In the genomic region with DNA sequence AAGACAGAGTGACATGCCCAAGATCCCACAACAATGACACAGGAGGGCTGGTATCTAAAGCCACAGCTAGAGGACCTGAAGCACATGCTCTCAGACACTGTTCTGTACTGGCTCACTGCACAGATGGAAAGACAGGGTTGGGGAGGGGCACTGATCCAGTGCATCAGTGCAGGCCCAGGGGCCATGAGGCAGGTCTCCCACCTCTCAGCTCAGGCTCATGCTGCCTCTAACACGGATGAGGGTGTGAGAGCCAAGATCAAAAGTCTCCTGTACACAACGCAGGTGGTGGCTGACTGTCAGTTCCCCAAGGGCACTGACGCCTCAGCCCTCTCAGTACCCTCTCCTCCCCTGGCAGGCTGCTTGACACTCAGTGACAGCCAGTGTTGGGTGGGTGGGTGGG, we compare ENCODE assay signal across 9 cellular contexts. TPM values are rescaled to one million over a fixed set of nuclear protein-coding genes. Genes with fewer than 3 reads are reported as not detected.
A peak's percentile ranks its signal among the peaks of the same experiment; 100 is the strongest.
DNase-seq lines count a peak whose midpoint lies in the region; ATAC-seq, FAIRE-seq and TF ChIP-seq lines count a peak whose summit lies in the region.
"Had no signal": no experiment of that assay in that cellular context is flagged by ENCODE, and none has a peak within 500 bp of the region (broad histone marks: within the 10 kb centered on the region; RNA-seq: fewer than 3 reads in every experiment).

No MANE protein-coding gene starts in this region.

- intact Hi-C loops in naive thymus-derived CD4-positive, alpha-beta T cell (cut with micrococcal nuclease): loop anchor here (1.0 to 5.0 kb wide), 10 partner anchors 10 to 476 kb away; no protein-coding TSS in a partner anchor
- intact Hi-C loops in PC-9 (cut with micrococcal nuclease; ENCODE audit: unreplicated experiment): no loop called here
- intact Hi-C loops in uterus (cut with DNase I; ENCODE audit: low total_unique reads): no loop called here

- H3F3A ChIP-seq in PC-9 (ENCODE audit: insufficient read depth, low read depth): peaks cover 15% of the 10 kb centered on the region; the same call in 1 of the 2 replicates

- no peaks in the 10 kb centered on the region for H3K27me3 ChIP-seq in naive thymus-derived CD4-positive, alpha-beta T cell (ENCODE audit: control insufficient read depth in 2 of 2, insufficient read depth in 2 of 2, low read length in 2 of 2)
- no peaks in the 10 kb centered on the region for H3K27me3 ChIP-seq in PC-9 (ENCODE audit: insufficient read depth, low read depth)
- no peaks in the 10 kb centered on the region for H3K27me3 ChIP-seq in uterus

- peak overlapping the region; percentile 21 for H3K4me3 ChIP-seq in naive thymus-derived CD4-positive, alpha-beta T cell (ENCODE audit: low read length)
- H3K4me3 ChIP-seq in PC-9 (no peak overlapping the region), uterus (no peak overlapping the region)

- CTCF ChIA-PET in naive thymus-derived CD4-positive, alpha-beta T cell (lab: Charles Lee): interaction anchor here (1.0 to 2.8 kb wide), 6 partner anchors 10 to 171 kb away, joined by 3 to 10 read pairs (median 6); no protein-coding TSS in a partner anchor
- CTCF ChIA-PET in PC-9 (lab: Charles Lee): no interaction called here

- peak; percentile 79 for ATAC-seq in naive thymus-derived CD4-positive, alpha-beta T cell
- ATAC-seq: HCT116 had no signal

- no peak overlapping the region for H3K4me2 ChIP-seq in PC-9

- no peak for TF ChIP-seq CTCF in PC-9 (conservative IDR thresholded peaks at IDR 0.05)
- TF ChIP-seq CTCF in uterus (IDR thresholded peaks at IDR 0.05): no peak

- peak; percentile 77 for FAIRE-seq in GM12891 (lab: Jason Lieb, UNC)

- H3K27ac ChIP-seq in naive thymus-derived CD4-positive, alpha-beta T cell (ENCODE audit: low read depth, low read length): peak overlapping the region; percentile 95
- H3K27ac ChIP-seq in PC-9 (no peak overlapping the region), uterus (peak overlapping the region in 1 of 2 donors; percentile 31)

- H3K36me3 Mint-ChIP-seq in naive thymus-derived CD4-positive, alpha-beta T cell: peaks cover 0 to 29% (median 4%) of the 10 kb centered on the region in 5 donors

- no peaks in the 10 kb centered on the region for H3K9me3 Mint-ChIP-seq in naive thymus-derived CD4-positive, alpha-beta T cell

- POLR2A ChIA-PET in naive thymus-derived CD4-positive, alpha-beta T cell (lab: Charles Lee): interaction anchor here (1.1 to 2.5 kb wide), 6 partner anchors 10 to 93 kb away, joined by 3 to 10 read pairs (median 5); partner anchors contain the start of gene RAPGEF1
- POLR2A ChIA-PET in PC-9 (lab: Charles Lee; ENCODE audit: unreplicated experiment): interaction anchor here (0.7 kb wide), 1 partner anchor 17 kb away, joined by 5 read pairs; no protein-coding TSS in a partner anchor

- TF ChIP-seq POLR2A in GM12891 (IDR thresholded peaks at IDR 0.05; ENCODE audit: low read depth, low read length): peak; percentile 66
- no peak for TF ChIP-seq POLR2A in uterus (IDR thresholded peaks at IDR 0.05)

- H3K9me3 ChIP-seq in naive thymus-derived CD4-positive, alpha-beta T cell (ENCODE audit: control insufficient read depth in 2 of 3, low read length in 3 of 3): no peaks in the 10 kb centered on the region
- H3K9me3 ChIP-seq in PC-9 (ENCODE audit: insufficient read depth, low read depth) (no peaks in the 10 kb centered on the region), uterus (no peaks in the 10 kb centered on the region)

- peaks cover 56 to 94% (median 86%) of the 10 kb centered on the region in 7 donors for H3K4me1 Mint-ChIP-seq in naive thymus-derived CD4-positive, alpha-beta T cell

- H3K27me3 Mint-ChIP-seq in naive thymus-derived CD4-positive, alpha-beta T cell: no peaks in the 10 kb centered on the region

- peaks cover 16% of the 10 kb centered on the region for H4K20me1 ChIP-seq in PC-9 (ENCODE audit: insufficient read depth)

- DNase-seq in GM12891 (ENCODE audit: insufficient read length, low spot score) (no peak), NCI-H2171 treated with DMSO at 0.1 percent for 48 hours (lab: John Stamatoyannopoulos, UW) (peak; percentile 91), PC-9 (no peak), inferior parietal cortex (ENCODE audit: extremely low spot score) (no peak), NCI-H345 treated with DMSO at 0.1 percent for 48 hours (lab: John Stamatoyannopoulos, UW; ENCODE audit: unreplicated experiment) (no peak), uterus (no peak)
- peak; percentile 41 to 66 (median 46) for DNase-seq in activated naive CD4-positive, alpha-beta T cell (lab: John Stamatoyannopoulos, UW)
- peak; percentile 39 to 83 (median 66) for DNase-seq in naive thymus-derived CD4-positive, alpha-beta T cell

- no TSS peak for BruUV-seq in PC-9 (replicated peaks; lab: Mats Ljungman, UMichigan)

- no peaks in the 10 kb centered on the region for H3K36me3 ChIP-seq in naive thymus-derived CD4-positive, alpha-beta T cell (ENCODE audit: control insufficient read depth in 2 of 3, insufficient read depth in 3 of 3, low read length in 3 of 3)
- H3K36me3 ChIP-seq in PC-9 (ENCODE audit: low read depth) (no peaks in the 10 kb centered on the region), uterus (no peaks in the 10 kb centered on the region)

- H3K9me2 ChIP-seq in PC-9 (ENCODE audit: insufficient read depth): no peaks in the 10 kb centered on the region

- H3K79me2 ChIP-seq in PC-9 (ENCODE audit: low read depth): peaks cover 28% of the 10 kb centered on the region

- peak overlapping the region; percentile 89 to 99 (median 97) for H3K27ac Mint-ChIP-seq in naive thymus-derived CD4-positive, alpha-beta T cell

- peak overlapping the region; percentile 69 to 88 (median 80) for H3K4me3 Mint-ChIP-seq in naive thymus-derived CD4-positive, alpha-beta T cell

- no peak overlapping the region for H2AFZ ChIP-seq in PC-9

- H3K4me1 ChIP-seq in naive thymus-derived CD4-positive, alpha-beta T cell (ENCODE audit: control insufficient read depth in 2 of 2, insufficient read depth in 2 of 2, low read length in 2 of 2): peaks cover 68 to 74% of the 10 kb centered on the region in 2 donors
- peaks cover 27% of the 10 kb centered on the region for H3K4me1 ChIP-seq in PC-9 (replicated peaks; ENCODE audit: insufficient read depth)
- no peaks in the 10 kb centered on the region for H3K4me1 ChIP-seq in uterus

TF ChIP-seq in GM12891, 5 proteins besides CTCF, POLR2A, EP300 and RAD21:
- no peak for TF ChIP-seq POU2F2 (IDR thresholded peaks at IDR 0.05; ENCODE audit: low read depth, low read length)
- no peak for TF ChIP-seq TAF1 (IDR thresholded peaks at IDR 0.05; ENCODE audit: low read depth, low read length)
- no peak for TF ChIP-seq PAX5 (IDR thresholded peaks at IDR 0.05; ENCODE audit: insufficient read depth, low read length, severe bottlenecking)
- peak; percentile 73; the same call in 1 of the 2 replicates for TF ChIP-seq POLR2AphosphoS5 (IDR thresholded peaks at IDR 0.05; ENCODE audit: low read depth, low read length)
- no peak for TF ChIP-seq SPI1 (IDR thresholded peaks at IDR 0.05; ENCODE audit: low read depth, low read length)

RNA-seq across cellular contexts. Expression of gene RAPGEF1, which starts 10.9 kb away (rescaled TPM):
- 45.5 TPM for polyA plus RNA-seq in GM12891 (2012; ENCODE audit: low read depth, missing spikeins)
- 100 to 1,000 TPM in 2 of 5 experiments, 10 to 100 TPM in 3; 81.1 to 181 (median 85.8) TPM for total RNA-seq in naive thymus-derived CD4-positive, alpha-beta T cell
- 1 to 10 TPM; 1.2 to 4.7 TPM for polyA plus RNA-seq in naive thymus-derived CD4-positive, alpha-beta T cell
- total RNA-seq in PC-9 (2021): 66.5 and 76.0 TPM in 2 replicates
- total RNA-seq in uterus: 10 to 100 TPM; 13.1 to 73.7 (median 26.2) TPM

Comparison
In these comparisons a context has a peak if more than half of its experiments do, and no peak if none do; other contexts are left out.
1. DNase-seq: peak in NCI-H2171 treated with DMSO at 0.1 percent for 48 hours (single experiment), activated naive CD4-positive, alpha-beta T cell (4 of 4) and naive thymus-derived CD4-positive, alpha-beta T cell (9 of 9); none in GM12891 (single experiment), PC-9 (0 of 2), inferior parietal cortex (single experiment), NCI-H345 treated with DMSO at 0.1 percent for 48 hours (single experiment) and uterus (0 of 2).
2. intact Hi-C loops: an anchor here in naive thymus-derived CD4-positive, alpha-beta T cell (1.0 to 5.0 kb wide); none called in PC-9 and uterus.